In genomic region chr3:38651153-38651789, GRCh38 we compare ENCODE assay signal across 8 cellular contexts. TPM values are rescaled to one million over a fixed set of nuclear protein-coding genes. Genes with fewer than 3 reads are reported as not detected.
DNase-seq lines count a peak whose midpoint lies in the region; ATAC-seq and FAIRE-seq lines count a peak whose summit lies in the region.

No MANE protein-coding gene starts in this region.

- 9 to 20% (median 13%) methylated on average over 19 of the region's 19 CpGs for WGBS in small intestine, 3 donors

- in situ Hi-C loops in Caki2 (cut with HindIII; ENCODE audit: low pct_unique_long_range_greater_than_20kb, low sequenced_read_pairs) = no loop called here

- no peaks in the 10 kb centered on the region for H3K36me3 ChIP-seq in adipocyte (ENCODE audit: control insufficient read depth, insufficient read depth, low read length, severe bottlenecking)
- H3K36me3 ChIP-seq in small intestine (ENCODE audit: control insufficient read depth in 2 of 2, insufficient read depth in 2 of 2, low read length in 2 of 2) = no peaks in the 10 kb centered on the region

- ATAC-seq in GM21423 (IDR thresholded peaks at IDR 0.05; ENCODE audit: unreplicated experiment) (peak; percentile 54), HG03097 (IDR thresholded peaks at IDR 0.05; ENCODE audit: low FRiP score, unreplicated experiment) (no peak)

- peaks cover 4% of the 10 kb centered on the region for H3K4me1 ChIP-seq in adipocyte (ENCODE audit: control insufficient read depth, insufficient read depth, low read length)
- peaks cover 0 to 2% of the 10 kb centered on the region in 2 donors for H3K4me1 ChIP-seq in small intestine (ENCODE audit: control insufficient read depth in 2 of 2, insufficient read depth in 1 of 2, low read depth in 1 of 2, low read length in 1 of 2)

- H3K9ac ChIP-seq in adipocyte (ENCODE audit: low read length) = no peak overlapping the region

- DNase-seq in Caki2 (ENCODE audit: low read depth) (peak; percentile 34), Kasumi-1 (lab: John Stamatoyannopoulos, UW) (peak; percentile 67 to 77), SW 1271 (lab: John Stamatoyannopoulos, UW) (peak; percentile 17 to 78), adipocyte (ENCODE audit: low read depth) (peak; percentile 81), hypothalamus (lab: John Stamatoyannopoulos, UW) (peak in 28 of 51 donors; percentile 7 to 66 (median 30)), small intestine (peak; percentile 69)

- H3K9me3 ChIP-seq in adipocyte (ENCODE audit: control insufficient read depth, low read length) = peaks cover 13% of the 10 kb centered on the region
- H3K9me3 ChIP-seq in small intestine (ENCODE audit: control insufficient read depth, low read depth) = no peaks in the 10 kb centered on the region

- no peak overlapping the region for H3K27ac ChIP-seq in small intestine (ENCODE audit: low read depth in 1 of 2, low read length in 1 of 2)

- H3K27me3 ChIP-seq in adipocyte (replicated peaks; ENCODE audit: control insufficient read depth, insufficient read depth, low read length) = peaks cover 61% of the 10 kb centered on the region
- H3K27me3 ChIP-seq in small intestine (ENCODE audit: control insufficient read depth in 2 of 2, insufficient read depth in 2 of 2, low read length in 2 of 2) = peaks cover 0 to 11% of the 10 kb centered on the region in 2 donors

- no peak for FAIRE-seq in small intestine (lab: Jason Lieb, UNC)

- H3K4me3 ChIP-seq in adipocyte (ENCODE audit: low read length) (no peak overlapping the region), small intestine (ENCODE audit: low read depth in 1 of 2, low read length in 2 of 2) (no peak overlapping the region)

RNA-seq across cellular contexts. Expression of gene SCN5A, which starts 1.8 kb away (rescaled TPM):
- total RNA-seq in Caki2 (2014; rRNA removed; shearing (Covaris generic); ENCODE audit: low replicate concordance) = not detected in 2 replicates
- under 1 TPM in 2 of 3 donors, not detected in 1; 0.27 to 0.75 TPM for polyA plus RNA-seq in small intestine

Comparison
In these comparisons a context has a peak if more than half of its experiments do, and no peak if none do; other contexts are left out.
1. DNase-seq: peak in every context shown above with its lines; median percentile 81 in adipocyte; 72 in Kasumi-1; 69 in small intestine; 48 in SW 1271; 34 in Caki2; 30 in hypothalamus.